8 cellular contexts compared by ENCODE assay signal in the genomic region with DNA sequence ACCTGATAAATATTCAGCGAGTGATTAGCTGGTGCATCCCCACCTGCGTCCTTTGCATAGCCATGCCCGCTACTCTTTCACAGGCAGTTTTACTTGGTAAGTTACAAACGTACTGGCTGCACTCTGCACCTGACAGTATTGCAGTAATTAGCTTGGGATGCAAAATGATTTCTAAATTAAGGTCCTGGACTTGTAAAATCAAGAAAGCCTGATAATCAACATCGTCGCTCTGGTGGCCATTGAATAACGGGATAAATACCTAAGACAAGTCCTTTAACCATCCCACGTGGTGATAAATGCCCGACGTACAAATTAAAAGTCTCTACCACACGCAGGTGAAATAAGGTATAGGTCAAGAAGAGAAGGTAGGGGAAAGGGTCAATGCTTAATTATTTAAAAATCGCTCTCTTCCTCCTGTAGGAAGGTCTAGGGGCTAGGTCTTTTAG. TPM values are rescaled to one million over a fixed set of nuclear protein-coding genes. Genes with fewer than 3 reads are reported as not detected.
DNase-seq lines count a peak whose midpoint lies in the region; ATAC-seq, FAIRE-seq and TF ChIP-seq lines count a peak whose summit lies in the region.

No MANE protein-coding gene starts in this region.

- DNase-seq in H7 (peak; percentile 21), glutamatergic neuron (no peak), GM19239 (ENCODE audit: insufficient read length, low spot score) (no peak), foreskin melanocyte (no peak), NCI-H2081 (lab: John Stamatoyannopoulos, UW) (no peak)

- peak overlapping the region; percentile 79 for H3K27ac ChIP-seq in VCaP
- no peak overlapping the region for H3K27ac ChIP-seq in skeletal muscle tissue (ENCODE audit: low read depth, low read length)

- peak overlapping the region; percentile 69 for H3K4me3 ChIP-seq in H7 (ENCODE audit: insufficient read depth, low read depth, low read length)
- peak overlapping the region; percentile 77 to 81 (median 77) for H3K4me3 ChIP-seq in skeletal muscle tissue (ENCODE audit: low read length in 3 of 3)

- no peak for FAIRE-seq in GM19239 (lab: Jason Lieb, UNC)

- H3K27me3 Mint-ChIP-seq in glutamatergic neuron (ENCODE audit: unreplicated experiment): peaks cover 14% of the 10 kb centered on the region

- peaks cover 8% of the 10 kb centered on the region for H3K9me3 Mint-ChIP-seq in glutamatergic neuron (ENCODE audit: unreplicated experiment)

- peak overlapping the region; percentile 72 to 83 (median 83) for H3K9ac ChIP-seq in skeletal muscle tissue (ENCODE audit: low read depth in 1 of 3, low read length in 3 of 3)

- peaks cover 4% of the 10 kb centered on the region for H3K4me1 Mint-ChIP-seq in glutamatergic neuron (ENCODE audit: low read depth, unreplicated experiment)

- peaks cover 3 to 24% (median 6%) of the 10 kb centered on the region in 3 donors for H3K4me1 ChIP-seq in skeletal muscle tissue (ENCODE audit: control insufficient read depth in 3 of 3, insufficient read depth in 3 of 3, low read length in 3 of 3)

- ATAC-seq in HG03108 (IDR thresholded peaks at IDR 0.05; ENCODE audit: unreplicated experiment): no peak

- no peaks in the 10 kb centered on the region for H3K9me3 ChIP-seq in skeletal muscle tissue (ENCODE audit: control insufficient read depth in 3 of 3, low read length in 3 of 3)

- H3K27me3 ChIP-seq in H7 (ENCODE audit: control insufficient read depth, insufficient read depth, low read length) (peaks cover 22% of the 10 kb centered on the region), skeletal muscle tissue (ENCODE audit: control insufficient read depth in 3 of 3, insufficient read depth in 3 of 3, low read length in 3 of 3) (no peaks in the 10 kb centered on the region)

- TF ChIP-seq CTCF in VCaP (conservative IDR thresholded peaks at IDR 0.05) (no peak), glutamatergic neuron (IDR thresholded peaks at IDR 0.05; ENCODE audit: partially characterized antibody, unreplicated experiment) (no peak)

- H3K36me3 ChIP-seq in H7 (replicated peaks; ENCODE audit: control insufficient read depth, insufficient read depth, low read length): no peaks in the 10 kb centered on the region
- H3K36me3 ChIP-seq in skeletal muscle tissue (ENCODE audit: control insufficient read depth in 3 of 3, insufficient read depth in 3 of 3, low read length in 3 of 3): no peaks in the 10 kb centered on the region

- H3K27ac Mint-ChIP-seq in glutamatergic neuron (ENCODE audit: unreplicated experiment): peak overlapping the region; percentile 43

- peak overlapping the region; percentile 88 for H3K4me3 Mint-ChIP-seq in glutamatergic neuron (ENCODE audit: unreplicated experiment)

- peaks cover 5% of the 10 kb centered on the region for H3K36me3 Mint-ChIP-seq in glutamatergic neuron (ENCODE audit: unreplicated experiment)

RNA-seq across cellular contexts. Expression of a gene that starts 1.0 kb away (rescaled TPM):
- 10.0 and 10.3 TPM in 2 replicates for total RNA-seq in H7 (2014; rRNA removed; shearing (Covaris generic))
- total RNA-seq in glutamatergic neuron (ENCODE audit: unreplicated experiment) (2.2 TPM), skeletal muscle tissue (2.1 TPM)
